Comparison of ENCODE assay signal across 1 cellular context in the genomic region with DNA sequence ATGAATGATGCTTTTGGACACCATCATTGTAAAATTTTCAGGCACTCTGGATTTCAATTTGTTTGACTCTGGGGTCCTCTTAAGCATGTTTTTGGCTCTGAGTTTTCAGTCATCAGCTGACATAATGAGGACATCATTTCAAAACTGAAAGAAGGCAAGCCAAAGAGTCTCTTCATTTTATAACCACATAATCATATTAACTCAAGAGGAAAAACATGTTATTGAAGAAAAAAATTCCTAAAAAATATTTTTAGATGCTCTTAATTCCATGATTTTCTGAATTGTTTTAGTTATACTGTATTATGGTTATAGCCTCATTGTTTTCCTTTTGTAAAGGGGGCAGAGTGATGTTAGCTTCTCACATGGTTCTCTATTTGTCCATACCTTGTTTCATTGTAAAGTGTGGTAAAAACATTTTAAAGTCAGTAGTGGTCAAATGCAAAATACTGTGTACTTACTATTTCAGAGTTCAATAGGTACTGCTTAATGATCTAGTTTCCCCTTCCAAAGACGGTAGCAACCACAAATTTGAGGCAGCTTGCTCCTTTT.
TF ChIP-seq lines count a peak whose summit lies in the region.

No MANE protein-coding gene starts in this region.

TF ChIP-seq in GM12878, 131 proteins besides CTCF, POLR2A, EP300 and RAD21 (continued from another document and continues in another):
- TF ChIP-seq, protein P1, sequence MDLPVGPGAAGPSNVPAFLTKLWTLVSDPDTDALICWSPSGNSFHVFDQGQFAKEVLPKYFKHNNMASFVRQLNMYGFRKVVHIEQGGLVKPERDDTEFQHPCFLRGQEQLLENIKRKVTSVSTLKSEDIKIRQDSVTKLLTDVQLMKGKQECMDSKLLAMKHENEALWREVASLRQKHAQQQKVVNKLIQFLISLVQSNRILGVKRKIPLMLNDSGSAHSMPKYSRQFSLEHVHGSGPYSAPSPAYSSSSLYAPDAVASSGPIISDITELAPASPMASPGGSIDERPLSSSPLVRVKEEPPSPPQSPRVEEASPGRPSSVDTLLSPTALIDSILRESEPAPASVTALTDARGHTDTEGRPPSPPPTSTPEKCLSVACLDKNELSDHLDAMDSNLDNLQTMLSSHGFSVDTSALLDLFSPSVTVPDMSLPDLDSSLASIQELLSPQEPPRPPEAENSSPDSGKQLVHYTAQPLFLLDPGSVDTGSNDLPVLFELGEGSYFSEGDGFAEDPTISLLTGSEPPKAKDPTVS (IDR thresholded peaks at IDR 0.05; ENCODE audit: low read depth, low read length) = no peak
- TF ChIP-seq MTA2 (IDR thresholded peaks at IDR 0.05; ENCODE audit: low read depth) = peak; percentile 90
- peak; percentile 42; the same call in 1 of the 2 replicates for TF ChIP-seq DPF2 (IDR thresholded peaks at IDR 0.05)
- TF ChIP-seq YY1 (IDR thresholded peaks at IDR 0.05; ENCODE audit: low read depth, low read length) = no peak
- no peak for TF ChIP-seq ZBED1 (IDR thresholded peaks at IDR 0.05; ENCODE audit: borderline replicate concordance)
- TF ChIP-seq MXI1 (IDR thresholded peaks at IDR 0.05; ENCODE audit: low read depth, low read length) = no peak
- no peak for TF ChIP-seq BRCA1 (IDR thresholded peaks at IDR 0.05; ENCODE audit: low read depth, low read length)
- TF ChIP-seq, protein P2, sequence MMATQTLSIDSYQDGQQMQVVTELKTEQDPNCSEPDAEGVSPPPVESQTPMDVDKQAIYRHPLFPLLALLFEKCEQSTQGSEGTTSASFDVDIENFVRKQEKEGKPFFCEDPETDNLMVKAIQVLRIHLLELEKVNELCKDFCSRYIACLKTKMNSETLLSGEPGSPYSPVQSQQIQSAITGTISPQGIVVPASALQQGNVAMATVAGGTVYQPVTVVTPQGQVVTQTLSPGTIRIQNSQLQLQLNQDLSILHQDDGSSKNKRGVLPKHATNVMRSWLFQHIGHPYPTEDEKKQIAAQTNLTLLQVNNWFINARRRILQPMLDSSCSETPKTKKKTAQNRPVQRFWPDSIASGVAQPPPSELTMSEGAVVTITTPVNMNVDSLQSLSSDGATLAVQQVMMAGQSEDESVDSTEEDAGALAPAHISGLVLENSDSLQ (IDR thresholded peaks at IDR 0.05) = peak; percentile 55
- no peak for TF ChIP-seq TCF7 (IDR thresholded peaks at IDR 0.05; ENCODE audit: borderline replicate concordance)
- TF ChIP-seq, protein P3, sequence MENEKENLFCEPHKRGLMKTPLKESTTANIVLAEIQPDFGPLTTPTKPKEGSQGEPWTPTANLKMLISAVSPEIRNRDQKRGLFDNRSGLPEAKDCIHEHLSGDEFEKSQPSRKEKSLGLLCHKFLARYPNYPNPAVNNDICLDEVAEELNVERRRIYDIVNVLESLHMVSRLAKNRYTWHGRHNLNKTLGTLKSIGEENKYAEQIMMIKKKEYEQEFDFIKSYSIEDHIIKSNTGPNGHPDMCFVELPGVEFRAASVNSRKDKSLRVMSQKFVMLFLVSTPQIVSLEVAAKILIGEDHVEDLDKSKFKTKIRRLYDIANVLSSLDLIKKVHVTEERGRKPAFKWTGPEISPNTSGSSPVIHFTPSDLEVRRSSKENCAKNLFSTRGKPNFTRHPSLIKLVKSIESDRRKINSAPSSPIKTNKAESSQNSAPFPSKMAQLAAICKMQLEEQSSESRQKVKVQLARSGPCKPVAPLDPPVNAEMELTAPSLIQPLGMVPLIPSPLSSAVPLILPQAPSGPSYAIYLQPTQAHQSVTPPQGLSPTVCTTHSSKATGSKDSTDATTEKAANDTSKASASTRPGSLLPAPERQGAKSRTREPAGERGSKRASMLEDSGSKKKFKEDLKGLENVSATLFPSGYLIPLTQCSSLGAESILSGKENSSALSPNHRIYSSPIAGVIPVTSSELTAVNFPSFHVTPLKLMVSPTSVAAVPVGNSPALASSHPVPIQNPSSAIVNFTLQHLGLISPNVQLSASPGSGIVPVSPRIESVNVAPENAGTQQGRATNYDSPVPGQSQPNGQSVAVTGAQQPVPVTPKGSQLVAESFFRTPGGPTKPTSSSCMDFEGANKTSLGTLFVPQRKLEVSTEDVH (IDR thresholded peaks at IDR 0.05; ENCODE audit: low read depth, partially characterized antibody) = peak; percentile 60
- no peak for TF ChIP-seq BHLHE40 (IDR thresholded peaks at IDR 0.05; ENCODE audit: borderline replicate concordance in 1 of 2, low read depth in 2 of 2, low read length in 1 of 2)
- TF ChIP-seq, protein P4, sequence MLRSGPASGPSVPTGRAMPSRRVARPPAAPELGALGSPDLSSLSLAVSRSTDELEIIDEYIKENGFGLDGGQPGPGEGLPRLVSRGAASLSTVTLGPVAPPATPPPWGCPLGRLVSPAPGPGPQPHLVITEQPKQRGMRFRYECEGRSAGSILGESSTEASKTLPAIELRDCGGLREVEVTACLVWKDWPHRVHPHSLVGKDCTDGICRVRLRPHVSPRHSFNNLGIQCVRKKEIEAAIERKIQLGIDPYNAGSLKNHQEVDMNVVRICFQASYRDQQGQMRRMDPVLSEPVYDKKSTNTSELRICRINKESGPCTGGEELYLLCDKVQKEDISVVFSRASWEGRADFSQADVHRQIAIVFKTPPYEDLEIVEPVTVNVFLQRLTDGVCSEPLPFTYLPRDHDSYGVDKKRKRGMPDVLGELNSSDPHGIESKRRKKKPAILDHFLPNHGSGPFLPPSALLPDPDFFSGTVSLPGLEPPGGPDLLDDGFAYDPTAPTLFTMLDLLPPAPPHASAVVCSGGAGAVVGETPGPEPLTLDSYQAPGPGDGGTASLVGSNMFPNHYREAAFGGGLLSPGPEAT (IDR thresholded peaks at IDR 0.05; ENCODE audit: low read depth) = peak; percentile 78; the same call in 1 of the 2 replicates
- TF ChIP-seq EED (IDR thresholded peaks at IDR 0.05; ENCODE audit: low read depth) = no peak
- TF ChIP-seq, protein P5, sequence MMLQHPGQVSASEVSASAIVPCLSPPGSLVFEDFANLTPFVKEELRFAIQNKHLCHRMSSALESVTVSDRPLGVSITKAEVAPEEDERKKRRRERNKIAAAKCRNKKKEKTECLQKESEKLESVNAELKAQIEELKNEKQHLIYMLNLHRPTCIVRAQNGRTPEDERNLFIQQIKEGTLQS (IDR thresholded peaks at IDR 0.05; ENCODE audit: borderline replicate concordance, extremely low read depth, low read depth, low read length) = no peak
- TF ChIP-seq ZNF24 (IDR thresholded peaks at IDR 0.05) = peak; percentile 82
- no peak for TF ChIP-seq ZNF622 (IDR thresholded peaks at IDR 0.05)
- TF ChIP-seq GABPA (IDR thresholded peaks at IDR 0.05; ENCODE audit: low read depth) = no peak
- TF ChIP-seq CREB1 (IDR thresholded peaks at IDR 0.05; ENCODE audit: low read depth) = 0 out of 2 replicates have a peak, but pooled peaks have one; percentile 15
- TF ChIP-seq, protein P6, sequence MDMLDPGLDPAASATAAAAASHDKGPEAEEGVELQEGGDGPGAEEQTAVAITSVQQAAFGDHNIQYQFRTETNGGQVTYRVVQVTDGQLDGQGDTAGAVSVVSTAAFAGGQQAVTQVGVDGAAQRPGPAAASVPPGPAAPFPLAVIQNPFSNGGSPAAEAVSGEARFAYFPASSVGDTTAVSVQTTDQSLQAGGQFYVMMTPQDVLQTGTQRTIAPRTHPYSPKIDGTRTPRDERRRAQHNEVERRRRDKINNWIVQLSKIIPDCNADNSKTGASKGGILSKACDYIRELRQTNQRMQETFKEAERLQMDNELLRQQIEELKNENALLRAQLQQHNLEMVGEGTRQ (IDR thresholded peaks at IDR 0.05; ENCODE audit: borderline replicate concordance, low read depth, low read length) = no peak
- TF ChIP-seq IKZF1 (conservative IDR thresholded peaks at IDR 0.05) = peak; percentile 53
- TF ChIP-seq KLF5 (IDR thresholded peaks at IDR 0.05; ENCODE audit: partially characterized antibody) = no peak
- TF ChIP-seq, protein P7, sequence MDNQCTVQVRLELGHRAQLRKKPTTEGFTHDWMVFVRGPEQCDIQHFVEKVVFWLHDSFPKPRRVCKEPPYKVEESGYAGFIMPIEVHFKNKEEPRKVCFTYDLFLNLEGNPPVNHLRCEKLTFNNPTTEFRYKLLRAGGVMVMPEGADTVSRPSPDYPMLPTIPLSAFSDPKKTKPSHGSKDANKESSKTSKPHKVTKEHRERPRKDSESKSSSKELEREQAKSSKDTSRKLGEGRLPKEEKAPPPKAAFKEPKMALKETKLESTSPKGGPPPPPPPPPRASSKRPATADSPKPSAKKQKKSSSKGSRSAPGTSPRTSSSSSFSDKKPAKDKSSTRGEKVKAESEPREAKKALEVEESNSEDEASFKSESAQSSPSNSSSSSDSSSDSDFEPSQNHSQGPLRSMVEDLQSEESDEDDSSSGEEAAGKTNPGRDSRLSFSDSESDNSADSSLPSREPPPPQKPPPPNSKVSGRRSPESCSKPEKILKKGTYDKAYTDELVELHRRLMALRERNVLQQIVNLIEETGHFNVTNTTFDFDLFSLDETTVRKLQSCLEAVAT (IDR thresholded peaks at IDR 0.05) = peak; percentile 38; the same call in 1 of the 2 replicates
- TF ChIP-seq RUNX3 (IDR thresholded peaks at IDR 0.05; ENCODE audit: low read length) = peak; percentile 46; the same call in 1 of the 2 replicates
- no peak for TF ChIP-seq CHD4 (IDR thresholded peaks at IDR 0.05)
- peak; percentile 51 for TF ChIP-seq MEF2B (IDR thresholded peaks at IDR 0.05; ENCODE audit: partially characterized antibody, poor library complexity, severe bottlenecking)
- TF ChIP-seq POU2F2 (IDR thresholded peaks at IDR 0.05; ENCODE audit: borderline replicate concordance, low read depth, low read length) = no peak
- TF ChIP-seq, protein P8, sequence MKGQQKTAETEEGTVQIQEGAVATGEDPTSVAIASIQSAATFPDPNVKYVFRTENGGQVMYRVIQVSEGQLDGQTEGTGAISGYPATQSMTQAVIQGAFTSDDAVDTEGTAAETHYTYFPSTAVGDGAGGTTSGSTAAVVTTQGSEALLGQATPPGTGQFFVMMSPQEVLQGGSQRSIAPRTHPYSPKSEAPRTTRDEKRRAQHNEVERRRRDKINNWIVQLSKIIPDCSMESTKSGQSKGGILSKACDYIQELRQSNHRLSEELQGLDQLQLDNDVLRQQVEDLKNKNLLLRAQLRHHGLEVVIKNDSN (IDR thresholded peaks at IDR 0.05; ENCODE audit: borderline replicate concordance, extremely low read length, insufficient read depth, low read depth, low read length) = no peak
- TF ChIP-seq, protein P9, sequence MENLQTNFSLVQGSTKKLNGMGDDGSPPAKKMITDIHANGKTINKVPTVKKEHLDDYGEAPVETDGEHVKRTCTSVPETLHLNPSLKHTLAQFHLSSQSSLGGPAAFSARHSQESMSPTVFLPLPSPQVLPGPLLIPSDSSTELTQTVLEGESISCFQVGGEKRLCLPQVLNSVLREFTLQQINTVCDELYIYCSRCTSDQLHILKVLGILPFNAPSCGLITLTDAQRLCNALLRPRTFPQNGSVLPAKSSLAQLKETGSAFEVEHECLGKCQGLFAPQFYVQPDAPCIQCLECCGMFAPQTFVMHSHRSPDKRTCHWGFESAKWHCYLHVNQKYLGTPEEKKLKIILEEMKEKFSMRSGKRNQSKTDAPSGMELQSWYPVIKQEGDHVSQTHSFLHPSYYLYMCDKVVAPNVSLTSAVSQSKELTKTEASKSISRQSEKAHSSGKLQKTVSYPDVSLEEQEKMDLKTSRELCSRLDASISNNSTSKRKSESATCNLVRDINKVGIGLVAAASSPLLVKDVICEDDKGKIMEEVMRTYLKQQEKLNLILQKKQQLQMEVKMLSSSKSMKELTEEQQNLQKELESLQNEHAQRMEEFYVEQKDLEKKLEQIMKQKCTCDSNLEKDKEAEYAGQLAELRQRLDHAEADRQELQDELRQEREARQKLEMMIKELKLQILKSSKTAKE (IDR thresholded peaks at IDR 0.05; ENCODE audit: low read depth, poor library complexity, severe bottlenecking) = peak; percentile 66
- TF ChIP-seq HCFC1 (IDR thresholded peaks at IDR 0.05; ENCODE audit: low read length) = no peak
- no peak for TF ChIP-seq TCF12 (IDR thresholded peaks at IDR 0.05; ENCODE audit: low read depth, low read length)
- TF ChIP-seq, protein P10, sequence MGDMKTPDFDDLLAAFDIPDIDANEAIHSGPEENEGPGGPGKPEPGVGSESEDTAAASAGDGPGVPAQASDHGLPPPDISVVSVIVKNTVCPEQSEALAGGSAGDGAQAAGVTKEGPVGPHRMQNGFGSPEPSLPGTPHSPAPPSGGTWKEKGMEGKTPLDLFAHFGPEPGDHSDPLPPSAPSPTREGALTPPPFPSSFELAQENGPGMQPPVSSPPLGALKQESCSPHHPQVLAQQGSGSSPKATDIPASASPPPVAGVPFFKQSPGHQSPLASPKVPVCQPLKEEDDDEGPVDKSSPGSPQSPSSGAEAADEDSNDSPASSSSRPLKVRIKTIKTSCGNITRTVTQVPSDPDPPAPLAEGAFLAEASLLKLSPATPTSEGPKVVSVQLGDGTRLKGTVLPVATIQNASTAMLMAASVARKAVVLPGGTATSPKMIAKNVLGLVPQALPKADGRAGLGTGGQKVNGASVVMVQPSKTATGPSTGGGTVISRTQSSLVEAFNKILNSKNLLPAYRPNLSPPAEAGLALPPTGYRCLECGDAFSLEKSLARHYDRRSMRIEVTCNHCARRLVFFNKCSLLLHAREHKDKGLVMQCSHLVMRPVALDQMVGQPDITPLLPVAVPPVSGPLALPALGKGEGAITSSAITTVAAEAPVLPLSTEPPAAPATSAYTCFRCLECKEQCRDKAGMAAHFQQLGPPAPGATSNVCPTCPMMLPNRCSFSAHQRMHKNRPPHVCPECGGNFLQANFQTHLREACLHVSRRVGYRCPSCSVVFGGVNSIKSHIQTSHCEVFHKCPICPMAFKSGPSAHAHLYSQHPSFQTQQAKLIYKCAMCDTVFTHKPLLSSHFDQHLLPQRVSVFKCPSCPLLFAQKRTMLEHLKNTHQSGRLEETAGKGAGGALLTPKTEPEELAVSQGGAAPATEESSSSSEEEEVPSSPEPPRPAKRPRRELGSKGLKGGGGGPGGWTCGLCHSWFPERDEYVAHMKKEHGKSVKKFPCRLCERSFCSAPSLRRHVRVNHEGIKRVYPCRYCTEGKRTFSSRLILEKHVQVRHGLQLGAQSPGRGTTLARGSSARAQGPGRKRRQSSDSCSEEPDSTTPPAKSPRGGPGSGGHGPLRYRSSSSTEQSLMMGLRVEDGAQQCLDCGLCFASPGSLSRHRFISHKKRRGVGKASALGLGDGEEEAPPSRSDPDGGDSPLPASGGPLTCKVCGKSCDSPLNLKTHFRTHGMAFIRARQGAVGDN (IDR thresholded peaks at IDR 0.05) = peak; percentile 44; the same call in 1 of the 2 replicates
- TF ChIP-seq, protein P11, sequence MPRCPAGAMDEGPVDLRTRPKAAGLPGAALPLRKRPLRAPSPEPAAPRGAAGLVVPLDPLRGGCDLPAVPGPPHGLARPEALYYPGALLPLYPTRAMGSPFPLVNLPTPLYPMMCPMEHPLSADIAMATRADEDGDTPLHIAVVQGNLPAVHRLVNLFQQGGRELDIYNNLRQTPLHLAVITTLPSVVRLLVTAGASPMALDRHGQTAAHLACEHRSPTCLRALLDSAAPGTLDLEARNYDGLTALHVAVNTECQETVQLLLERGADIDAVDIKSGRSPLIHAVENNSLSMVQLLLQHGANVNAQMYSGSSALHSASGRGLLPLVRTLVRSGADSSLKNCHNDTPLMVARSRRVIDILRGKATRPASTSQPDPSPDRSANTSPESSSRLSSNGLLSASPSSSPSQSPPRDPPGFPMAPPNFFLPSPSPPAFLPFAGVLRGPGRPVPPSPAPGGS (IDR thresholded peaks at IDR 0.05; ENCODE audit: borderline replicate concordance, insufficient read depth, low read depth, low read length, poor library complexity, severe bottlenecking) = no peak
- peak; percentile 32; the same call in 1 of the 2 replicates for TF ChIP-seq BCL11A (IDR thresholded peaks at IDR 0.05; ENCODE audit: low read depth, low read length)
- peak; percentile 66 for TF ChIP-seq RAD51 (IDR thresholded peaks at IDR 0.05)
- TF ChIP-seq JUND (IDR thresholded peaks at IDR 0.05; ENCODE audit: low read depth, low read length) = 0 out of 2 replicates have a peak, but pooled peaks have one; percentile 16
- peak; percentile 79 for TF ChIP-seq ATF7 (IDR thresholded peaks at IDR 0.05; ENCODE audit: low read depth)
